Comparison of ENCODE assay signal across 9 cellular contexts in the genomic region with DNA sequence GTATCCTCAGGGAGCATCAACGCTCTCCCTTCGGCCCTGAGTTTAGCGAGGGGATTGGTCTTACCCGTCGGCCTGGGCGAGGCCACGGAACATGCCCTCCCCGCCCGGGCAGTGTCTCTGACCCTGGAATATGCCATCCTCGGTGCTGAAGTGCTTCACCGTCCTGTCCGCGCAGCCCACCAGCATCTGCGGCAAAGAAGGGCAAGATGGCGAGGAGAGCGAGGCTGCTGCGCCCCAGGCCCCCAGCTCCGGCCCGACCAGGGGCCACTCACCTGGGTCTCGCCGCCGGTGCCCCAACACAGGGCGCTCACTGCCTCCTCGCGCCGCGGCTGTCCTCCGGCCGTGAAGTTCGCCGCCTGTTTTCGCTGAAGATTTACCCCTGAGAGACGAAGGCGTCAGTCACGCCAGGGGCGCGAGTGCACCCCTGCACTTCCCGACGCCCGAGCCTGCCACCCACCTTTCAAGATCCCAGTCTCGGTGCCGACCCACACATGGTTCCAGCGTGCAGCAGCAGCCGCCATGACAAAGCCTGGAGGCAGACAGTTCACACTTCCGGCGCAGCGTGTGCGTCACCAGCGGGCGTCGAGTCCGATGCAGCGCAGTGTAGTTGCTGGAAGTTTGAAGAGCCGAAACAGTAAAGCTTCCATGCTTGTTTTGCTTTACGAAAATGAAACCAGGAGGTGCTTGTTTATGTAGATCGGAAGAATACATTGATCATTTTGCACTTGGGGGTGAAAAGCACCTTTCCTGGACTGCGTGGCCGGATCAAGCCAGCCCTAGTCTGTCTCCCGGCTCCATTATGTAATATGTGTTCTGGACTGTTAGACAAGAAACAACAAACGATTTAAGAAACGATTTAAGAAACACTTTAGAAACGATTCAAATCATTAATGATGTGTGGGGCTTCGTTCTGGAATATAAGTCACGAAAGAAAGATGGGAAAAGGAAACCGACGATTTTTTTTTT. TPM values are rescaled to one million over a fixed set of nuclear protein-coding genes. Genes with fewer than 3 reads are reported as not detected.
DNase-seq lines count a peak whose midpoint lies in the region; ATAC-seq and TF ChIP-seq lines count a peak whose summit lies in the region.
"Had no signal": no experiment of that assay in that cellular context is flagged by ENCODE, and none has a peak within 500 bp of the region (broad histone marks: within the 10 kb centered on the region; RNA-seq: fewer than 3 reads in every experiment).

A gene (minus strand): TSS at position 541 of the 966 bp plus-strand sequence. CDS start 20 bp downstream, at position 521.

- CTCF ChIA-PET in CD8-positive, alpha-beta T cell (lab: Charles Lee) = interaction anchor here (1.2 to 2.4 kb wide), 2 partner anchors 53 to 192 kb away, joined by 3 to 10 read pairs; no protein-coding TSS in a partner anchor

- DNase-seq in CD8-positive, alpha-beta T cell = peak; percentile 82 to 95 (median 90)
- peak; percentile 98 for DNase-seq in HT-29 (ENCODE audit: low spot score)
- DNase-seq in NK-92 (lab: John Stamatoyannopoulos, UW; ENCODE audit: unreplicated experiment) = peak; percentile 50
- DNase-seq in activated CD8-positive, alpha-beta memory T cell treated with anti-CD3 and anti-CD28 coated beads for 1 hour (ENCODE audit: extremely low read depth in 1 of 2, low read depth in 1 of 2) = peak; percentile 78 to 85
- DNase-seq in effector memory CD4-positive, alpha-beta T cell = peak; percentile 80 to 88 (median 85)
- DNase-seq in medulla oblongata (ENCODE audit: extremely low spot score) = peak; percentile 97
- DNase-seq in stimulated activated CD8-positive, alpha-beta memory T cell treated with anti-CD3 and anti-CD28 coated beads, Interleukin-12 subunit alpha, Interleukin-12 subunit beta, amount 100 ng/mL, for 1 hour (ENCODE audit: low read depth) = peak; percentile 85

- H3K9me3 Mint-ChIP-seq in CD8-positive, alpha-beta T cell = no peaks in the 10 kb centered on the region
- H3K9me3 Mint-ChIP-seq: stimulated activated naive CD8-positive, alpha-beta T cell treated with anti-CD3 and anti-CD28 coated beads, Interleukin-15, Interleukin-2, amounts not matched to agents 100 ng/mL and 50 ng/mL, for 24 hours had no signal

- H3K27me3 ChIP-seq in CD8-positive, alpha-beta T cell (ENCODE audit: insufficient read depth, low read length) = no peaks in the 10 kb centered on the region
- H3K27me3 ChIP-seq in effector memory CD4-positive, alpha-beta T cell (replicated peaks; ENCODE audit: control insufficient read depth, insufficient read depth, low read length, poor library complexity, severe bottlenecking) = no peaks in the 10 kb centered on the region

- ATAC-seq in CD8-positive, alpha-beta T cell = peak; percentile 43
- peak; percentile 49 for ATAC-seq in GM19463 (IDR thresholded peaks at IDR 0.05; ENCODE audit: unreplicated experiment)

- intact Hi-C loops in CD8-positive, alpha-beta T cell (cut with DNase I, micrococcal nuclease) = loop anchor here (1.0 to 5.0 kb wide), 8 partner anchors 8 to 247 kb away; a partner anchor contains a TSS

- H3K4me1 ChIP-seq in CD8-positive, alpha-beta T cell (ENCODE audit: insufficient read depth, low read length) = peaks cover 32% of the 10 kb centered on the region
- peaks cover 21% of the 10 kb centered on the region for H3K4me1 ChIP-seq in effector memory CD4-positive, alpha-beta T cell (ENCODE audit: control insufficient read depth, insufficient read depth, low read length, poor library complexity, severe bottlenecking)

- H3K4me1 Mint-ChIP-seq in CD8-positive, alpha-beta T cell (ENCODE audit: low read depth) = peaks cover 32% of the 10 kb centered on the region

- H3K36me3 Mint-ChIP-seq in CD8-positive, alpha-beta T cell = peaks cover 36% of the 10 kb centered on the region

- POLR2A ChIA-PET in CD8-positive, alpha-beta T cell (lab: Charles Lee) = interaction anchor here (0.6 to 7.7 kb wide), 25 partner anchors 7 to 1406 kb away, joined by 3 to 359 read pairs (median 9); a partner anchor contains a TSS

- no peak within 1 kb of the TSS for H3K4me3 Mint-ChIP-seq in CD8-positive, alpha-beta T cell
- H3K4me3 Mint-ChIP-seq: stimulated activated naive CD8-positive, alpha-beta T cell treated with anti-CD3 and anti-CD28 coated beads, Interleukin-15, Interleukin-2, amounts not matched to agents 100 ng/mL and 50 ng/mL, for 24 hours had no signal

- peaks cover 21% of the 10 kb centered on the region for H3K36me3 ChIP-seq in CD8-positive, alpha-beta T cell (ENCODE audit: insufficient read depth, low read length)
- peaks cover 20% of the 10 kb centered on the region for H3K36me3 ChIP-seq in effector memory CD4-positive, alpha-beta T cell (ENCODE audit: control insufficient read depth, insufficient read depth, low read length)

- H3K9me3 ChIP-seq in CD8-positive, alpha-beta T cell (ENCODE audit: low read length) = no peaks in the 10 kb centered on the region
- no peaks in the 10 kb centered on the region for H3K9me3 ChIP-seq in effector memory CD4-positive, alpha-beta T cell (ENCODE audit: control insufficient read depth, low read length)

- H3K4me3 ChIP-seq in CD8-positive, alpha-beta T cell (ENCODE audit: low read depth, low read length) = peak within 1 kb of the TSS; percentile 77
- peak within 1 kb of the TSS; percentile 73 for H3K4me3 ChIP-seq in effector memory CD4-positive, alpha-beta T cell (ENCODE audit: insufficient read depth, low read depth, low read length, poor library complexity, severe bottlenecking)

- H3K27me3 Mint-ChIP-seq in CD8-positive, alpha-beta T cell (ENCODE audit: low read depth) = no peaks in the 10 kb centered on the region
- H3K27me3 Mint-ChIP-seq: stimulated activated naive CD8-positive, alpha-beta T cell treated with anti-CD3 and anti-CD28 coated beads, Interleukin-15, Interleukin-2, amounts not matched to agents 100 ng/mL and 50 ng/mL, for 24 hours had no signal

- H3K27ac Mint-ChIP-seq in CD8-positive, alpha-beta T cell = no peak within 1 kb of the TSS

- no peak for TF ChIP-seq CTCF in CD8-positive, alpha-beta T cell (IDR thresholded peaks at IDR 0.05)

- H3K27ac ChIP-seq in CD8-positive, alpha-beta T cell (ENCODE audit: low read depth, low read length) = peak within 1 kb of the TSS; percentile 99
- H3K27ac ChIP-seq in effector memory CD4-positive, alpha-beta T cell (ENCODE audit: insufficient read depth, low read length, poor library complexity, severe bottlenecking) = peak within 1 kb of the TSS; percentile 99

RNA-seq across cellular contexts. Expression of the gene that starts here (rescaled TPM):
- total RNA-seq in CD8-positive, alpha-beta T cell = 100 to 1,000 TPM; 231 to 245 TPM
- total RNA-seq in HT-29 (2014; rRNA removed; shearing (Covaris generic)) = 183 and 191 TPM in 2 replicates

Comparison
In these comparisons a context has a peak if more than half of its experiments do, and no peak if none do; other contexts are left out.
1. Peak in every context shown above with its lines: DNase-seq, ATAC-seq, H3K4me3 ChIP-seq and H3K27ac ChIP-seq.